ENCODE assay signal across 8 cellular contexts in genomic region chr7:74195160-74195860, GRCh38. TPM values are rescaled to one million over a fixed set of nuclear protein-coding genes. Genes with fewer than 3 reads are reported as not detected.
A peak's percentile ranks its signal among the peaks of the same experiment; 100 is the strongest.
DNase-seq lines count a peak whose midpoint lies in the region; ATAC-seq and TF ChIP-seq lines count a peak whose summit lies in the region.
"Not testable (repeated sequence)": the region's sequence is repeated elsewhere in the genome, so short reads cannot be mapped to it uniquely, and the experiment has no call there.

No MANE protein-coding gene starts in this region.

- peaks cover 64% of the 10 kb centered on the region for H3K36me3 ChIP-seq in upper lobe of right lung

- DNase-seq in HFFc6; activated CD4-positive, alpha-beta T cell treated with anti-CD3 and anti-CD28 coated beads, Interleukin-2, amount 10 ng/mL, durations not matched to agents 24 days and 14 days; activated naive CD4-positive, alpha-beta T cell treated with anti-CD3 and anti-CD28 coated beads for 36 hours; Right ventricle myocardium inferior (ENCODE audit: missing footprints): not testable (repeated sequence)
- DNase-seq in astrocyte of the spinal cord (ENCODE audit: low read depth, low spot score) = peak; percentile 35
- DNase-seq in midbrain (lab: John Stamatoyannopoulos, UW) = peak; percentile 37
- DNase-seq in upper lobe of right lung = peak; percentile 19

- H3K36me3 Mint-ChIP-seq in HFFc6 (ENCODE audit: low read depth) = peaks cover 37% of the 10 kb centered on the region
- peaks cover 56% of the 10 kb centered on the region for H3K36me3 Mint-ChIP-seq in activated CD4-positive, alpha-beta T cell treated with anti-CD3 and anti-CD28 coated beads, Interleukin-2, amount 10 ng/mL, durations not matched to agents 24 days and 14 days (ENCODE audit: low read depth)
- H3K36me3 Mint-ChIP-seq in activated naive CD4-positive, alpha-beta T cell treated with anti-CD3 and anti-CD28 coated beads for 36 hours (ENCODE audit: low read depth) = peaks cover 35% of the 10 kb centered on the region
- peaks cover 40% of the 10 kb centered on the region for H3K36me3 Mint-ChIP-seq in stimulated activated memory B cell treated with anti-CD40 and anti-IgM and Interleukin-4, amounts not matched to agents 10 μg/mL and 1 μg/mL and 100 μg/mL, for 72 hours

- CTCF ChIA-PET in activated naive CD4-positive, alpha-beta T cell treated with anti-CD3 and anti-CD28 coated beads for 36 hours (lab: Charles Lee) = interaction anchor here (1.2 kb wide), 1 partner anchor 11 kb away, joined by 5 read pairs; no protein-coding TSS in a partner anchor

- not testable (repeated sequence) for H3K9me3 ChIP-seq in upper lobe of right lung

- H3K4me3 ChIP-seq in astrocyte of the spinal cord (ENCODE audit: low read depth, low read length); upper lobe of right lung: not testable (repeated sequence)

- H3K4me3 Mint-ChIP-seq in HFFc6; activated CD4-positive, alpha-beta T cell treated with anti-CD3 and anti-CD28 coated beads, Interleukin-2, amount 10 ng/mL, durations not matched to agents 24 days and 14 days; activated naive CD4-positive, alpha-beta T cell treated with anti-CD3 and anti-CD28 coated beads for 36 hours; stimulated activated memory B cell treated with anti-CD40 and anti-IgM and Interleukin-4, amounts not matched to agents 10 μg/mL and 1 μg/mL and 100 μg/mL, for 72 hours: not testable (repeated sequence)

- intact Hi-C loops in activated CD4-positive, alpha-beta T cell treated with anti-CD3 and anti-CD28 coated beads, Interleukin-2, amount 10 ng/mL, durations not matched to agents 24 days and 14 days (cut with micrococcal nuclease); activated naive CD4-positive, alpha-beta T cell treated with anti-CD3 and anti-CD28 coated beads for 36 hours (cut with micrococcal nuclease); Right ventricle myocardium inferior (cut with DNase I); upper lobe of right lung (cut with DNase I): not testable (repeated sequence)

- not testable (repeated sequence) for H3K9me3 Mint-ChIP-seq in HFFc6; activated CD4-positive, alpha-beta T cell treated with anti-CD3 and anti-CD28 coated beads, Interleukin-2, amount 10 ng/mL, durations not matched to agents 24 days and 14 days; activated naive CD4-positive, alpha-beta T cell treated with anti-CD3 and anti-CD28 coated beads for 36 hours; stimulated activated memory B cell treated with anti-CD40 and anti-IgM and Interleukin-4, amounts not matched to agents 10 μg/mL and 1 μg/mL and 100 μg/mL, for 72 hours

- in situ Hi-C loops in astrocyte of the spinal cord (cut with HindIII; ENCODE audit: low sequenced_read_pairs) = not testable (repeated sequence)

- H3K4me1 ChIP-seq in upper lobe of right lung = not testable (repeated sequence)

- H3K27ac Mint-ChIP-seq in HFFc6 = peak overlapping the region; percentile 16; the same call in 1 of the 2 replicates
- H3K27ac Mint-ChIP-seq in activated CD4-positive, alpha-beta T cell treated with anti-CD3 and anti-CD28 coated beads, Interleukin-2, amount 10 ng/mL, durations not matched to agents 24 days and 14 days = peak overlapping the region; percentile 29
- peak overlapping the region; percentile 39 for H3K27ac Mint-ChIP-seq in activated naive CD4-positive, alpha-beta T cell treated with anti-CD3 and anti-CD28 coated beads for 36 hours
- peak overlapping the region; percentile 12 for H3K27ac Mint-ChIP-seq in stimulated activated memory B cell treated with anti-CD40 and anti-IgM and Interleukin-4, amounts not matched to agents 10 μg/mL and 1 μg/mL and 100 μg/mL, for 72 hours

- peak; percentile 21 for ATAC-seq in Right ventricle myocardium inferior
- not testable (repeated sequence) for ATAC-seq in stimulated activated memory B cell treated with anti-CD40 and anti-IgM and Interleukin-4, amounts not matched to agents 10 μg/mL and 1 μg/mL and 100 μg/mL, for 72 hours
- ATAC-seq in upper lobe of right lung = peak; percentile 43

- H3K27me3 Mint-ChIP-seq in HFFc6 (ENCODE audit: insufficient read depth); activated CD4-positive, alpha-beta T cell treated with anti-CD3 and anti-CD28 coated beads, Interleukin-2, amount 10 ng/mL, durations not matched to agents 24 days and 14 days; activated naive CD4-positive, alpha-beta T cell treated with anti-CD3 and anti-CD28 coated beads for 36 hours (ENCODE audit: low read depth); stimulated activated memory B cell treated with anti-CD40 and anti-IgM and Interleukin-4, amounts not matched to agents 10 μg/mL and 1 μg/mL and 100 μg/mL, for 72 hours: not testable (repeated sequence)

- TF ChIP-seq CTCF in HFFc6 (IDR thresholded peaks at IDR 0.05); astrocyte of the spinal cord (IDR thresholded peaks at IDR 0.05; ENCODE audit: low read depth, low read length); upper lobe of right lung (IDR thresholded peaks at IDR 0.05): not testable (repeated sequence)

- H3K27me3 ChIP-seq in upper lobe of right lung = not testable (repeated sequence)

- not testable (repeated sequence) for H3K4me1 Mint-ChIP-seq in HFFc6 (ENCODE audit: low read depth); activated CD4-positive, alpha-beta T cell treated with anti-CD3 and anti-CD28 coated beads, Interleukin-2, amount 10 ng/mL, durations not matched to agents 24 days and 14 days; activated naive CD4-positive, alpha-beta T cell treated with anti-CD3 and anti-CD28 coated beads for 36 hours (ENCODE audit: low read depth); stimulated activated memory B cell treated with anti-CD40 and anti-IgM and Interleukin-4, amounts not matched to agents 10 μg/mL and 1 μg/mL and 100 μg/mL, for 72 hours

- not testable (repeated sequence) for H3K27ac ChIP-seq in upper lobe of right lung

RNA-seq across cellular contexts. Expression of gene LAT2, which starts 14.5 kb away (rescaled TPM):
- under 1 TPM; 0.28 to 0.78 (median 0.43) TPM for total RNA-seq in HFFc6 (2021; fragmentation: NEBNext Ultra II Directional; extraction: Animal tissue kit (Norgen Biotek cat#: 25700))
- total RNA-seq in activated CD4-positive, alpha-beta T cell treated with anti-CD3 and anti-CD28 coated beads, Interleukin-2, amount 10 ng/mL, durations not matched to agents 24 days and 14 days = 13.8 and 16.9 TPM in 2 replicates
- total RNA-seq in activated naive CD4-positive, alpha-beta T cell treated with anti-CD3 and anti-CD28 coated beads for 36 hours = 1 to 10 TPM; 2.4 to 2.6 TPM
- 3.4 TPM for total RNA-seq in Right ventricle myocardium inferior
- total RNA-seq in upper lobe of right lung = 47.0 TPM

RNA-seq across cellular contexts. Expression of gene EIF4H, which starts 21.2 kb away (rescaled TPM):
- 100 to 1,000 TPM; 344 to 392 (median 380) TPM for total RNA-seq in HFFc6 (2021; fragmentation: NEBNext Ultra II Directional; extraction: Animal tissue kit (Norgen Biotek cat#: 25700))
- 384 and 389 TPM in 2 replicates for total RNA-seq in activated CD4-positive, alpha-beta T cell treated with anti-CD3 and anti-CD28 coated beads, Interleukin-2, amount 10 ng/mL, durations not matched to agents 24 days and 14 days
- 100 to 1,000 TPM; 492 to 518 TPM for total RNA-seq in activated naive CD4-positive, alpha-beta T cell treated with anti-CD3 and anti-CD28 coated beads for 36 hours
- total RNA-seq in Right ventricle myocardium inferior (172 TPM), upper lobe of right lung (218 TPM)

RNA-seq across cellular contexts. Expression of gene RFC2, which starts 58.9 kb away (rescaled TPM):
- total RNA-seq in HFFc6 (2021; fragmentation: NEBNext Ultra II Directional; extraction: Animal tissue kit (Norgen Biotek cat#: 25700)) = 10 to 100 TPM; 16.8 to 37.7 (median 34.0) TPM
- total RNA-seq in activated CD4-positive, alpha-beta T cell treated with anti-CD3 and anti-CD28 coated beads, Interleukin-2, amount 10 ng/mL, durations not matched to agents 24 days and 14 days = 88.0 and 94.7 TPM in 2 replicates
- total RNA-seq in activated naive CD4-positive, alpha-beta T cell treated with anti-CD3 and anti-CD28 coated beads for 36 hours = 10 to 100 TPM; 91.5 to 96.0 TPM
- total RNA-seq in Right ventricle myocardium inferior (12.4 TPM), upper lobe of right lung (16.3 TPM)
